9 cellular contexts compared by ENCODE assay signal in the genomic region with DNA sequence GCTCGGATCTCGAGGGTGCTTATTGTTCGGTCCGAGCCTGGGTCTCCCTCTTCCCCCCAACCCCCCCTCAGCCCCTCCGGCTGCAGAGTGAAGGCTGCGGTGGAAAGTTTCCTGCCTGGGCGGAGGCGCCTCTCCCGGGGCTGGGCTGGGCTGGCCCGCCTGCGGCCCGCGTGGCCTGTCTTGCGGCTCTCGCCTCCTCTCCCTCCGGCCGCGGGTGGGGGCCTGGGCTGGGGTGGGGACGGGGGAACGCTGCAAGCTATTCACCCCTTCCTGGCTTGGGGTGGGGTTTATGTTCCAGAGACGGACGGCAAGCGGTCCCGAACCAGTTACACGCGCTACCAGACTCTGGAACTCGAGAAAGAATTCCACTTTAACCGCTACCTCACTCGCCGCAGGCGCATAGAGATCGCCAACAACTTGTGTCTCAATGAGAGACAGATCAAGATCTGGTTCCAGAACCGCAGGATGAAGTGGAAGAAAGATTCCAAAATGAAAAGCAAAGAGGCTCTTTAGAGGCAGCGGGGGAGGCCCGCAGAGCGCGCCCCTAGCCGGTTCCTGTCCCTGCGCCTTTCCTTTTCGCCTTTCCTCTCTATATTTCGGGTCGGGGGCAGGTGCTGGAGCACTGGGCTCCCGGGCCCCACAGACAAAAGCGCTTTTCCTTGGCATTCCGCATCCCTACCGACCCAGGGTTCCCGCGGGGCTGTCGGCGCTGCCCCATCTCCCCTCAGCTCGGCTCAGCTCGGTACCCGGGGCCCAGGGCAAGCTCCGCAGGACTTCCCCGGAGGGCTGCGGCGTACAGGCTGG. TPM values are rescaled to one million over a fixed set of nuclear protein-coding genes. Genes with fewer than 3 reads are reported as not detected.
DNase-seq lines count a peak whose midpoint lies in the region; ATAC-seq and TF ChIP-seq lines count a peak whose summit lies in the region.
"Had no signal": no experiment of that assay in that cellular context is flagged by ENCODE, and none has a peak within 500 bp of the region (broad histone marks: within the 10 kb centered on the region; RNA-seq: fewer than 3 reads in every experiment).

No MANE protein-coding gene starts in this region.

- intact Hi-C loops in CD4-positive, alpha-beta memory T cell (cut with micrococcal nuclease), result no loop called here
- intact Hi-C loops in activated CD8-positive, alpha-beta T cell treated with anti-CD3 and anti-CD28 coated beads for 36 hours (cut with micrococcal nuclease), result loop anchor here (2.0 kb wide), 1 partner anchor 157 kb away; no protein-coding TSS in a partner anchor

- peaks cover 60 to 67% of the 10 kb centered on the region in 2 donors for H3K27me3 Mint-ChIP-seq in CD4-positive, alpha-beta memory T cell
- H3K27me3 Mint-ChIP-seq in activated CD8-positive, alpha-beta T cell treated with anti-CD3 and anti-CD28 coated beads for 36 hours, result peaks cover 68% of the 10 kb centered on the region

- no peaks in the 10 kb centered on the region for H3K9me3 ChIP-seq in CD4-positive, alpha-beta memory T cell (ENCODE audit: control insufficient read depth in 1 of 2, low read length in 2 of 2)
- H3K9me3 ChIP-seq: thyroid gland had no signal

- H3K27ac ChIP-seq in CD4-positive, alpha-beta memory T cell (ENCODE audit: low read depth, low read length), result no peak overlapping the region
- H3K27ac ChIP-seq: thyroid gland had no signal

- H3K27ac Mint-ChIP-seq in CD4-positive, alpha-beta memory T cell, result peak overlapping the region in 2 of 7 donors; percentile 72 to 81
- H3K27ac Mint-ChIP-seq in activated CD8-positive, alpha-beta T cell treated with anti-CD3 and anti-CD28 coated beads for 36 hours, result no peak overlapping the region

- CTCF ChIA-PET in CD4-positive, alpha-beta memory T cell (lab: Charles Lee; ENCODE audit: partially characterized antibody), result interaction anchor here (1.8 kb wide), 1 partner anchor 158 kb away, joined by 6 read pairs; no protein-coding TSS in a partner anchor
- CTCF ChIA-PET in activated CD8-positive, alpha-beta T cell treated with anti-CD3 and anti-CD28 coated beads for 36 hours (lab: Charles Lee), result interaction anchor here (1.3 to 5.6 kb wide), 4 partner anchors 19 to 173 kb away, joined by 4 to 67 read pairs (median 44); a partner anchor contains a TSS

- POLR2A ChIA-PET in CD4-positive, alpha-beta memory T cell (lab: Charles Lee; ENCODE audit: partially characterized antibody), result no interaction called here
- POLR2A ChIA-PET in activated CD8-positive, alpha-beta T cell treated with anti-CD3 and anti-CD28 coated beads for 36 hours (lab: Charles Lee), result no interaction called here

- no peaks in the 10 kb centered on the region for H3K36me3 ChIP-seq in CD4-positive, alpha-beta memory T cell (ENCODE audit: insufficient read depth, low read length)
- H3K36me3 ChIP-seq: thyroid gland had no signal

- peaks cover 0 to 3% of the 10 kb centered on the region in 2 donors for H3K36me3 Mint-ChIP-seq in CD4-positive, alpha-beta memory T cell
- no peaks in the 10 kb centered on the region for H3K36me3 Mint-ChIP-seq in activated CD8-positive, alpha-beta T cell treated with anti-CD3 and anti-CD28 coated beads for 36 hours (ENCODE audit: low read depth)

- peaks cover 8 to 24% (median 14%) of the 10 kb centered on the region in 4 donors for H3K4me1 Mint-ChIP-seq in CD4-positive, alpha-beta memory T cell
- peaks cover 18% of the 10 kb centered on the region for H3K4me1 Mint-ChIP-seq in activated CD8-positive, alpha-beta T cell treated with anti-CD3 and anti-CD28 coated beads for 36 hours (ENCODE audit: low read depth)

- peak; percentile 37 for ATAC-seq in activated CD8-positive, alpha-beta T cell treated with anti-CD3 and anti-CD28 coated beads for 36 hours
- no peak for ATAC-seq in HG03175 (IDR thresholded peaks at IDR 0.05; ENCODE audit: unreplicated experiment)
- no peak for ATAC-seq in HG02759 (IDR thresholded peaks at IDR 0.05; ENCODE audit: unreplicated experiment)

- H3K4me1 ChIP-seq in CD4-positive, alpha-beta memory T cell (ENCODE audit: insufficient read depth, low read length), result peaks cover 13% of the 10 kb centered on the region

- peak overlapping the region in 7 of 8 donors; percentile 42 to 76 (median 64) for H3K4me3 Mint-ChIP-seq in CD4-positive, alpha-beta memory T cell
- peak overlapping the region; percentile 33 for H3K4me3 Mint-ChIP-seq in activated CD8-positive, alpha-beta T cell treated with anti-CD3 and anti-CD28 coated beads for 36 hours

- DNase-seq in CD4-positive, alpha-beta memory T cell, result no peak
- DNase-seq in activated CD8-positive, alpha-beta T cell treated with anti-CD3 and anti-CD28 coated beads for 36 hours, result no peak
- DNase-seq in myocyte (ENCODE audit: low read depth) (peak; percentile 35), NCI-H2029 treated with DMSO at 0.1 percent for 48 hours (lab: John Stamatoyannopoulos, UW) (no peak)
- DNase-seq: amygdala, mesendoderm, thyroid gland had no signal

- H3K27me3 ChIP-seq in CD4-positive, alpha-beta memory T cell (ENCODE audit: insufficient read depth, low read length), result peaks cover 64% of the 10 kb centered on the region

- H3K4me3 ChIP-seq in CD4-positive, alpha-beta memory T cell (ENCODE audit: low read length in 2 of 2), result no peak overlapping the region
- H3K4me3 ChIP-seq: thyroid gland had no signal

- H3K9me3 Mint-ChIP-seq in CD4-positive, alpha-beta memory T cell, result peaks cover 0 to 21% (median 7%) of the 10 kb centered on the region in 8 donors
- no peaks in the 10 kb centered on the region for H3K9me3 Mint-ChIP-seq in activated CD8-positive, alpha-beta T cell treated with anti-CD3 and anti-CD28 coated beads for 36 hours

- TF ChIP-seq CTCF in activated CD8-positive, alpha-beta T cell treated with anti-CD3 and anti-CD28 coated beads for 36 hours (IDR thresholded peaks at IDR 0.05), result no peak

RNA-seq across cellular contexts. Expression of a gene that starts 1.3 kb away (rescaled TPM):
- not detected for total RNA-seq in CD4-positive, alpha-beta memory T cell
- not detected for polyA plus RNA-seq in CD4-positive, alpha-beta memory T cell
- total RNA-seq in activated CD8-positive, alpha-beta T cell treated with anti-CD3 and anti-CD28 coated beads for 36 hours, result not detected
- 1.2 and 1.4 TPM in 2 replicates for total RNA-seq in myocyte
- polyA plus RNA-seq in myocyte (2012), result 0.71 TPM

RNA-seq across cellular contexts. Expression of a gene that starts 5.9 kb away (rescaled TPM):
- not detected for total RNA-seq in CD4-positive, alpha-beta memory T cell
- not detected for polyA plus RNA-seq in CD4-positive, alpha-beta memory T cell
- not detected for total RNA-seq in activated CD8-positive, alpha-beta T cell treated with anti-CD3 and anti-CD28 coated beads for 36 hours
- total RNA-seq in myocyte, result 1.6 and 2.3 TPM in 2 replicates
- 21.8 TPM for polyA plus RNA-seq in myocyte (2012)
- total RNA-seq: thyroid gland had no signal

RNA-seq across cellular contexts. Expression of a gene that starts 19.5 kb away (rescaled TPM):
- not detected for total RNA-seq in CD4-positive, alpha-beta memory T cell
- polyA plus RNA-seq in CD4-positive, alpha-beta memory T cell, result not detected
- 1 to 10 TPM in 1 of 2 experiments, under 1 TPM in 1; 0.89 to 1.2 TPM for total RNA-seq in activated CD8-positive, alpha-beta T cell treated with anti-CD3 and anti-CD28 coated beads for 36 hours
- total RNA-seq in myocyte, result 2.3 and 2.6 TPM in 2 replicates
- 14.3 TPM for polyA plus RNA-seq in myocyte (2012)

RNA-seq across cellular contexts. Expression of a gene that starts 25.4 kb away (rescaled TPM):
- total RNA-seq in CD4-positive, alpha-beta memory T cell, result not detected
- not detected for polyA plus RNA-seq in CD4-positive, alpha-beta memory T cell
- not detected for total RNA-seq in activated CD8-positive, alpha-beta T cell treated with anti-CD3 and anti-CD28 coated beads for 36 hours
- total RNA-seq in myocyte, result 9.9 and 11.4 TPM in 2 replicates
- 23.7 TPM for polyA plus RNA-seq in myocyte (2012)
- total RNA-seq: thyroid gland had no signal

RNA-seq across cellular contexts. Expression of a gene that starts 34.2 kb away (rescaled TPM):
- total RNA-seq in CD4-positive, alpha-beta memory T cell, result not detected
- polyA plus RNA-seq in CD4-positive, alpha-beta memory T cell, result not detected
- total RNA-seq in activated CD8-positive, alpha-beta T cell treated with anti-CD3 and anti-CD28 coated beads for 36 hours, result not detected
- 9.6 and 11.7 TPM in 2 replicates for total RNA-seq in myocyte
- polyA plus RNA-seq in myocyte (2012), result 11.8 TPM
